Comparison of ENCODE assay signal across 23 cellular contexts in genomic region chr2:46258937-46259781, GRCh38. TPM values are rescaled to one million over a fixed set of nuclear protein-coding genes. Genes with fewer than 3 reads are reported as not detected.
DNase-seq lines count a peak whose midpoint lies in the region; ATAC-seq and TF ChIP-seq lines count a peak whose summit lies in the region.
"Had no signal": no experiment of that assay in that cellular context is flagged by ENCODE, and none has a peak within 500 bp of the region (broad histone marks: within the 10 kb centered on the region; RNA-seq: fewer than 3 reads in every experiment).

No MANE protein-coding gene starts in this region.

- H3K4me3 ChIP-seq in fibroblast of pulmonary artery (replicated peaks; ENCODE audit: low read depth, low read length) (no peak overlapping the region), upper lobe of left lung (no peak overlapping the region)

- no peak for TF ChIP-seq POLR2A in upper lobe of left lung (IDR thresholded peaks at IDR 0.05)

- TF ChIP-seq CTCF in activated CD8-positive, alpha-beta T cell treated with anti-CD3 and anti-CD28 coated beads for 36 hours (IDR thresholded peaks at IDR 0.05): no peak
- TF ChIP-seq CTCF in fibroblast of pulmonary artery (IDR thresholded peaks at IDR 0.05; ENCODE audit: low read length, missing control alignments): no peak
- no peak for TF ChIP-seq CTCF in upper lobe of left lung (IDR thresholded peaks at IDR 0.05)

- no peak overlapping the region for H3K4me3 Mint-ChIP-seq in activated CD8-positive, alpha-beta T cell treated with anti-CD3 and anti-CD28 coated beads, Interleukin-2, amount 10 ng/mL, durations not matched to agents 7 days and 5 days
- no peak overlapping the region for H3K4me3 Mint-ChIP-seq in activated CD8-positive, alpha-beta T cell treated with anti-CD3 and anti-CD28 coated beads for 36 hours
- H3K4me3 Mint-ChIP-seq in activated CD8-positive, alpha-beta memory T cell treated with anti-CD3 and anti-CD28 coated beads, Interleukin-2, amount 10 ng/mL, durations not matched to agents 7 days and 5 days: no peak overlapping the region
- H3K4me3 Mint-ChIP-seq: activated naive CD8-positive, alpha-beta T cell treated with anti-CD3 and anti-CD28 coated beads, Interleukin-2, amount 10 ng/mL, durations not matched to agents 7 days and 5 days; activated T-helper 1 cell treated with anti-CD3 and anti-CD28 coated beads, Interleukin-12 subunit alpha, Interleukin-12 subunit beta, Interleukin-2, Interleukin-4 antibody, amounts not matched to agents 30 ng/mL and 10 ng/mL and 1 ng/mL, durations not matched to agents 14 hours and 24 hours and 36 hours had no signal

- CTCF ChIA-PET in activated CD8-positive, alpha-beta T cell treated with anti-CD3 and anti-CD28 coated beads, Interleukin-2, amount 10 ng/mL, durations not matched to agents 7 days and 5 days (lab: Charles Lee): no interaction called here
- CTCF ChIA-PET in activated CD8-positive, alpha-beta T cell treated with anti-CD3 and anti-CD28 coated beads for 36 hours (lab: Charles Lee): interaction anchor here (1.0 kb wide), 1 partner anchor 9 kb away, joined by 3 read pairs; no protein-coding TSS in a partner anchor
- CTCF ChIA-PET in activated CD8-positive, alpha-beta memory T cell treated with anti-CD3 and anti-CD28 coated beads, Interleukin-2, amount 10 ng/mL, durations not matched to agents 7 days and 5 days (lab: Charles Lee): interaction anchor here (1.0 to 1.3 kb wide), 2 partner anchors 9 to 11 kb away, joined by 3 read pairs; no protein-coding TSS in a partner anchor

- H3K27me3 ChIP-seq in upper lobe of left lung: no peaks in the 10 kb centered on the region

- H3K27me3 Mint-ChIP-seq in activated CD8-positive, alpha-beta T cell treated with anti-CD3 and anti-CD28 coated beads, Interleukin-2, amount 10 ng/mL, durations not matched to agents 7 days and 5 days (ENCODE audit: low read depth): peaks cover 13% of the 10 kb centered on the region
- peaks cover 3% of the 10 kb centered on the region for H3K27me3 Mint-ChIP-seq in activated CD8-positive, alpha-beta T cell treated with anti-CD3 and anti-CD28 coated beads for 36 hours
- peaks cover 13% of the 10 kb centered on the region for H3K27me3 Mint-ChIP-seq in activated CD8-positive, alpha-beta memory T cell treated with anti-CD3 and anti-CD28 coated beads, Interleukin-2, amount 10 ng/mL, durations not matched to agents 7 days and 5 days

- H3K9me3 Mint-ChIP-seq in activated CD8-positive, alpha-beta T cell treated with anti-CD3 and anti-CD28 coated beads, Interleukin-2, amount 10 ng/mL, durations not matched to agents 7 days and 5 days (ENCODE audit: insufficient read depth): no peaks in the 10 kb centered on the region
- no peaks in the 10 kb centered on the region for H3K9me3 Mint-ChIP-seq in activated CD8-positive, alpha-beta T cell treated with anti-CD3 and anti-CD28 coated beads for 36 hours
- H3K9me3 Mint-ChIP-seq in activated CD8-positive, alpha-beta memory T cell treated with anti-CD3 and anti-CD28 coated beads, Interleukin-2, amount 10 ng/mL, durations not matched to agents 7 days and 5 days (ENCODE audit: low read depth): no peaks in the 10 kb centered on the region
- H3K9me3 Mint-ChIP-seq: activated naive CD8-positive, alpha-beta T cell treated with anti-CD3 and anti-CD28 coated beads, Interleukin-2, amount 10 ng/mL, durations not matched to agents 7 days and 5 days; activated T-helper 1 cell treated with anti-CD3 and anti-CD28 coated beads, Interleukin-12 subunit alpha, Interleukin-12 subunit beta, Interleukin-2, Interleukin-4 antibody, amounts not matched to agents 30 ng/mL and 10 ng/mL and 1 ng/mL, durations not matched to agents 14 hours and 24 hours and 36 hours had no signal

- H3K9me3 ChIP-seq in upper lobe of left lung: no peaks in the 10 kb centered on the region
- H3K9me3 ChIP-seq: BE2C had no signal

- TF ChIP-seq EP300 in upper lobe of left lung (IDR thresholded peaks at IDR 0.05): no peak

- peak overlapping the region in 3 of 4 donors; percentile 32 to 57 (median 37) for H3K27ac ChIP-seq in upper lobe of left lung
- H3K27ac ChIP-seq: parathyroid adenoma had no signal

- POLR2A ChIA-PET in activated CD8-positive, alpha-beta T cell treated with anti-CD3 and anti-CD28 coated beads, Interleukin-2, amount 10 ng/mL, durations not matched to agents 7 days and 5 days (lab: Charles Lee): no interaction called here
- POLR2A ChIA-PET in activated CD8-positive, alpha-beta T cell treated with anti-CD3 and anti-CD28 coated beads for 36 hours (lab: Charles Lee): no interaction called here

- peak; percentile 9 for DNase-seq in activated CD8-positive, alpha-beta T cell treated with anti-CD3 and anti-CD28 coated beads, Interleukin-2, amount 10 ng/mL, durations not matched to agents 7 days and 5 days
- no peak for DNase-seq in activated CD8-positive, alpha-beta T cell treated with anti-CD3 and anti-CD28 coated beads for 36 hours
- DNase-seq in fibroblast of pulmonary artery (ENCODE audit: low read depth): peak; percentile 52
- DNase-seq in lung microvascular endothelial cell (ENCODE audit: low read depth in 2 of 2): peak; percentile 59 to 87
- no peak for DNase-seq in upper lobe of left lung
- no peak for DNase-seq in activated CD8-positive, alpha-beta memory T cell treated with anti-CD3 and anti-CD28 coated beads, Interleukin-2, amount 10 ng/mL, durations not matched to agents 7 days and 5 days
- DNase-seq: activated CD4-positive, CD25-positive, alpha-beta regulatory T cell; activated CD8-positive, alpha-beta memory T cell treated with anti-CD3 and anti-CD28 coated beads for 24 hours; activated naive CD8-positive, alpha-beta T cell treated with anti-CD3 and anti-CD28 coated beads, Interleukin-2, amount 10 ng/mL, durations not matched to agents 7 days and 5 days; BE2C; Calu3; GDM1; hypothalamus; NCI-H1092 treated with DMSO at 0.1 percent for 48 hours; NCI-H2081 treated with DMSO at 0.1 percent for 48 hours; NCI-H510A treated with DMSO at 0.1 percent for 48 hours; SHP77 treated with DMSO at 0.1 percent for 48 hours; small intestine; stimulated activated CD4-positive, alpha-beta T cell treated with anti-CD3 and anti-CD28 coated beads, Interleukin-4, amount 100 ng/mL, for 4 hours had no signal

- no peaks in the 10 kb centered on the region for H3K36me3 Mint-ChIP-seq in activated CD8-positive, alpha-beta T cell treated with anti-CD3 and anti-CD28 coated beads, Interleukin-2, amount 10 ng/mL, durations not matched to agents 7 days and 5 days (ENCODE audit: low read depth)
- no peaks in the 10 kb centered on the region for H3K36me3 Mint-ChIP-seq in activated CD8-positive, alpha-beta T cell treated with anti-CD3 and anti-CD28 coated beads for 36 hours (ENCODE audit: low read depth)
- H3K36me3 Mint-ChIP-seq in activated CD8-positive, alpha-beta memory T cell treated with anti-CD3 and anti-CD28 coated beads, Interleukin-2, amount 10 ng/mL, durations not matched to agents 7 days and 5 days: peaks cover 2% of the 10 kb centered on the region
- H3K36me3 Mint-ChIP-seq: activated naive CD8-positive, alpha-beta T cell treated with anti-CD3 and anti-CD28 coated beads, Interleukin-2, amount 10 ng/mL, durations not matched to agents 7 days and 5 days had no signal

- peaks cover 5% of the 10 kb centered on the region for H3K4me1 Mint-ChIP-seq in activated CD8-positive, alpha-beta T cell treated with anti-CD3 and anti-CD28 coated beads, Interleukin-2, amount 10 ng/mL, durations not matched to agents 7 days and 5 days (ENCODE audit: low read depth)
- peaks cover 1% of the 10 kb centered on the region for H3K4me1 Mint-ChIP-seq in activated CD8-positive, alpha-beta T cell treated with anti-CD3 and anti-CD28 coated beads for 36 hours (ENCODE audit: low read depth)
- H3K4me1 Mint-ChIP-seq in activated CD8-positive, alpha-beta memory T cell treated with anti-CD3 and anti-CD28 coated beads, Interleukin-2, amount 10 ng/mL, durations not matched to agents 7 days and 5 days: peaks cover 10% of the 10 kb centered on the region

- peaks cover 17 to 36% (median 23%) of the 10 kb centered on the region in 4 donors for H3K4me1 ChIP-seq in upper lobe of left lung
- H3K4me1 ChIP-seq: BE2C, parathyroid adenoma had no signal

- no peak for ATAC-seq in activated CD8-positive, alpha-beta T cell treated with anti-CD3 and anti-CD28 coated beads, Interleukin-2, amount 10 ng/mL, durations not matched to agents 7 days and 5 days
- ATAC-seq in activated CD8-positive, alpha-beta T cell treated with anti-CD3 and anti-CD28 coated beads for 36 hours: no peak
- ATAC-seq in upper lobe of left lung (ENCODE audit: low FRiP score in 2 of 2) (no peak), GM21717 (IDR thresholded peaks at IDR 0.05; ENCODE audit: unreplicated experiment) (no peak), GM19395 (IDR thresholded peaks at IDR 0.05; ENCODE audit: unreplicated experiment) (no peak)
- ATAC-seq in activated CD8-positive, alpha-beta memory T cell treated with anti-CD3 and anti-CD28 coated beads, Interleukin-2, amount 10 ng/mL, durations not matched to agents 7 days and 5 days: no peak

- WGBS in upper lobe of left lung, 2 donors: 74 to 76% methylated on average over 5 of the region's 5 CpGs

- no peaks in the 10 kb centered on the region for H3K36me3 ChIP-seq in upper lobe of left lung
- H3K36me3 ChIP-seq: BE2C had no signal

- H3K27ac Mint-ChIP-seq in activated CD8-positive, alpha-beta T cell treated with anti-CD3 and anti-CD28 coated beads, Interleukin-2, amount 10 ng/mL, durations not matched to agents 7 days and 5 days: no peak overlapping the region
- no peak overlapping the region for H3K27ac Mint-ChIP-seq in activated CD8-positive, alpha-beta T cell treated with anti-CD3 and anti-CD28 coated beads for 36 hours
- H3K27ac Mint-ChIP-seq in activated CD8-positive, alpha-beta memory T cell treated with anti-CD3 and anti-CD28 coated beads, Interleukin-2, amount 10 ng/mL, durations not matched to agents 7 days and 5 days: no peak overlapping the region
- H3K27ac Mint-ChIP-seq: activated naive CD8-positive, alpha-beta T cell treated with anti-CD3 and anti-CD28 coated beads, Interleukin-2, amount 10 ng/mL, durations not matched to agents 7 days and 5 days; activated T-helper 1 cell treated with anti-CD3 and anti-CD28 coated beads, Interleukin-12 subunit alpha, Interleukin-12 subunit beta, Interleukin-2, Interleukin-4 antibody, amounts not matched to agents 30 ng/mL and 10 ng/mL and 1 ng/mL, durations not matched to agents 14 hours and 24 hours and 36 hours had no signal

- intact Hi-C loops in activated CD8-positive, alpha-beta T cell treated with anti-CD3 and anti-CD28 coated beads for 36 hours (cut with micrococcal nuclease): no loop called here

RNA-seq across cellular contexts. Expression of gene EPAS1, which starts 38.0 kb away (rescaled TPM):
- total RNA-seq in activated CD8-positive, alpha-beta T cell treated with anti-CD3 and anti-CD28 coated beads, Interleukin-2, amount 10 ng/mL, durations not matched to agents 7 days and 5 days: 10 to 100 TPM; 12.6 to 16.2 TPM
- total RNA-seq in activated CD8-positive, alpha-beta T cell treated with anti-CD3 and anti-CD28 coated beads for 36 hours: 10 to 100 TPM in 1 of 2 experiments, 1 to 10 TPM in 1; 8.3 to 12.2 TPM
- 119 and 128 TPM in 2 replicates for total RNA-seq in lung microvascular endothelial cell
- 1,000 to 10,000 TPM in 4 of 6 donors, 100 to 1,000 TPM in 2; 440 to 1,878 (median 1,131) TPM for total RNA-seq in upper lobe of left lung
- total RNA-seq in activated CD8-positive, alpha-beta memory T cell treated with anti-CD3 and anti-CD28 coated beads, Interleukin-2, amount 10 ng/mL, durations not matched to agents 7 days and 5 days: 10 to 100 TPM; 15.6 to 42.5 TPM

Comparison
In these comparisons a context has a peak if more than half of its experiments do, and no peak if none do; other contexts are left out.
1. DNase-seq: peak in activated CD8-positive, alpha-beta T cell treated with anti-CD3 and anti-CD28 coated beads, Interleukin-2, amount 10 ng/mL, durations not matched to agents 7 days and 5 days (single experiment), fibroblast of pulmonary artery (single experiment) and lung microvascular endothelial cell (2 of 2); none in activated CD8-positive, alpha-beta T cell treated with anti-CD3 and anti-CD28 coated beads for 36 hours (single experiment), upper lobe of left lung (0 of 2) and activated CD8-positive, alpha-beta memory T cell treated with anti-CD3 and anti-CD28 coated beads, Interleukin-2, amount 10 ng/mL, durations not matched to agents 7 days and 5 days (single experiment).